ENCODE assay signal across 1 cellular context in genomic region chr2:26457695-26458364, GRCh38.
TF ChIP-seq lines count a peak whose summit lies in the region.

No MANE protein-coding gene starts in this region.

TF ChIP-seq in HepG2, 621 proteins besides CTCF, POLR2A, EP300 and RAD21 (continued from another document):
- TF ChIP-seq HINFP (CRISPR knock-in tag; IDR thresholded peaks at IDR 0.05; ENCODE audit: low read depth) (no peak), REXO4 (CRISPR knock-in tag; IDR thresholded peaks at IDR 0.05; ENCODE audit: borderline replicate concordance) (no peak), ZGPAT (CRISPR knock-in tag; IDR thresholded peaks at IDR 0.05) (no peak), ZNF775 (CRISPR knock-in tag; IDR thresholded peaks at IDR 0.05; ENCODE audit: borderline replicate concordance) (no peak), IRF9 (CRISPR knock-in tag; IDR thresholded peaks at IDR 0.05; ENCODE audit: borderline replicate concordance) (peak; percentile 7; the same call in 1 of the 2 replicates), MXI1 (IDR thresholded peaks at IDR 0.05; ENCODE audit: borderline replicate concordance, low read depth, low read length) (no peak), PAX8 (CRISPR knock-in tag; IDR thresholded peaks at IDR 0.05; ENCODE audit: borderline replicate concordance) (no peak), ZC3H4 (CRISPR knock-in tag; IDR thresholded peaks at IDR 0.05; ENCODE audit: borderline replicate concordance) (no peak), ZBTB26 (CRISPR knock-in tag; IDR thresholded peaks at IDR 0.05; ENCODE audit: borderline replicate concordance) (no peak), ZBTB3 (CRISPR knock-in tag; IDR thresholded peaks at IDR 0.05; ENCODE audit: borderline replicate concordance, low read depth) (no peak), NPAS2 (CRISPR knock-in tag; IDR thresholded peaks at IDR 0.05; ENCODE audit: borderline replicate concordance) (no peak), ZBTB4 (CRISPR knock-in tag; IDR thresholded peaks at IDR 0.05; ENCODE audit: borderline replicate concordance) (no peak), ZNF574 (CRISPR knock-in tag; IDR thresholded peaks at IDR 0.05) (peak; percentile 21; the same call in 1 of the 2 replicates), SPEN (CRISPR knock-in tag; IDR thresholded peaks at IDR 0.05; ENCODE audit: low read depth) (0 out of 2 replicates have a peak, but pooled peaks have one; percentile 1), MZF1 (CRISPR knock-in tag; IDR thresholded peaks at IDR 0.05; ENCODE audit: borderline replicate concordance) (no peak), ZNF780A (CRISPR knock-in tag; IDR thresholded peaks at IDR 0.05) (no peak), SUZ12 (IDR thresholded peaks at IDR 0.05; ENCODE audit: low read depth, low read length) (no peak), SMARCC2 (IDR thresholded peaks at IDR 0.05) (no peak)
